ENCODE assay signal across 12 cellular contexts in the genomic region with DNA sequence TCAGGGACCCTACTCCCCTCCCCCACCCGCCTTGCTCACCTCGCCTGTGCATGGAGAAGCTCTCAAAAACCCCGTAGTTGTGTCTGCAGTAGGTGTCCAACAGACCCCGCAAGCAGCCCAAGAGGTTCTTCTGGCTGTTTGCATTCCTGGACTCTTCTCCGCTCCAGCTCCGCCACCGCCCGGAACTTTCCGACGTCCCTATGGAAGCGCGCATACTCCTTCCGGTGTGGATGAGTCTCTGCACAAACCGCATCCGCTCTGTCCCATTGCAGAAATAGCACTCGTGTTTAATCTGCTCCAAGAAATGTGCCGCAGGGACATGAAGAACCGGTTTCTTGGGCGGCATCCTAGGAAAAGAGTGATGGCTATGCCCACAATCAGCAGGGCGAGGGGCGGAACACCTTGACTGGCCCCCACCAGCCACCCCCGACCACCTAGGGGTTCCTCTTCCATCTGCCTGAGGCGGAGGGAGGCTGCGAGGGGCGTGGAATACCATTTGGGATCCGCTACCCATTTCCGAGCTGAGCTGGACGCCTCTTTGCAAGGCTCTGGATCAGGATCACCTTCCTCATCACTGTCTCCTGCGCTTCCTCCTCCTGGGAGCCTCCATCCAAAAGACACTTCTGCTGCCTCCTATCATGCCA. TPM values are rescaled to one million over a fixed set of nuclear protein-coding genes. Genes with fewer than 3 reads are reported as not detected.
A peak's percentile ranks its signal among the peaks of the same experiment; 100 is the strongest.
DNase-seq lines count a peak whose midpoint lies in the region; ATAC-seq, FAIRE-seq and TF ChIP-seq lines count a peak whose summit lies in the region.
"Had no signal": no experiment of that assay in that cellular context is flagged by ENCODE, and none has a peak within 500 bp of the region (broad histone marks: within the 10 kb centered on the region; RNA-seq: fewer than 3 reads in every experiment).

No MANE protein-coding gene starts in this region.

- H3K36me3 ChIP-seq in HepG2 (replicated peaks in 1 of 2; ENCODE audit: control insufficient read depth in 1 of 2, insufficient read depth in 2 of 2, low read length in 2 of 2) = no peaks in the 10 kb centered on the region
- H3K36me3 ChIP-seq in right lobe of liver = no peaks in the 10 kb centered on the region

- CTCF ChIA-PET in HepG2 (lab: Yijun Ruan, JAX; ENCODE audit: low intra/inter-chr PET ratio, low total read pairs) = no interaction called here

- H3K27me3 ChIP-seq in HepG2 (ENCODE audit: control insufficient read depth in 1 of 2, insufficient read depth in 2 of 2, low read length in 2 of 2) (no peaks in the 10 kb centered on the region; a peak in 1 of 5 replicates), right lobe of liver (peaks cover 0 to 8% of the 10 kb centered on the region in 2 donors), mononuclear cell (ENCODE audit: insufficient read depth, low read length) (peaks cover 28% of the 10 kb centered on the region)

- BruUV-seq in HepG2 (replicated peaks; lab: Mats Ljungman, UMichigan) = no TSS peak

- TF ChIP-seq EP300 in HepG2 (IDR thresholded peaks at IDR 0.05; ENCODE audit: low read depth in 2 of 2, low read length in 2 of 2) = no peak
- TF ChIP-seq EP300 in HepG2 (CRISPR knock-in tag; IDR thresholded peaks at IDR 0.05; ENCODE audit: borderline replicate concordance) = no peak

- peak overlapping the region; percentile 44 for H3K4me3 Mint-ChIP-seq in activated naive CD8-positive, alpha-beta T cell treated with anti-CD3 and anti-CD28 coated beads, Interleukin-2, amount 50 U/mL, for 24 hours
- H3K4me3 Mint-ChIP-seq: WTC11 had no signal

- H3K27me3 Mint-ChIP-seq in activated naive CD8-positive, alpha-beta T cell treated with anti-CD3 and anti-CD28 coated beads, Interleukin-2, amount 50 U/mL, for 24 hours = peaks cover 62% of the 10 kb centered on the region

- H3K9me3 Mint-ChIP-seq in activated naive CD8-positive, alpha-beta T cell treated with anti-CD3 and anti-CD28 coated beads, Interleukin-2, amount 50 U/mL, for 24 hours = peaks cover 4% of the 10 kb centered on the region

- peaks cover 16% of the 10 kb centered on the region for H3K4me1 Mint-ChIP-seq in activated naive CD8-positive, alpha-beta T cell treated with anti-CD3 and anti-CD28 coated beads, Interleukin-2, amount 50 U/mL, for 24 hours

- POLR2A ChIA-PET in HepG2 (lab: Yijun Ruan, JAX) = no interaction called here

- H3K9me3 ChIP-seq in HepG2 (ENCODE audit: low read length) = no peaks in the 10 kb centered on the region
- no peaks in the 10 kb centered on the region for H3K9me3 ChIP-seq in right lobe of liver
- H3K9me3 ChIP-seq in mononuclear cell (ENCODE audit: low read depth, low read length) = no peaks in the 10 kb centered on the region

- H3K36me3 Mint-ChIP-seq in activated naive CD8-positive, alpha-beta T cell treated with anti-CD3 and anti-CD28 coated beads, Interleukin-2, amount 50 U/mL, for 24 hours (ENCODE audit: low read depth) = no peaks in the 10 kb centered on the region

- FAIRE-seq in HepG2 (lab: Jason Lieb, UNC) = no peak

- no peaks in the 10 kb centered on the region for H4K20me1 ChIP-seq in HepG2 (ENCODE audit: insufficient read depth, low read length)

- in situ Hi-C loops in HepG2 (cut with HindIII; ENCODE audit: extremely low pct_ligation_motif_present, low pct_unique_long_range_greater_than_20kb) = no loop called here

- DNase-seq in HepG2 (ENCODE audit: low spot score) (no peak), right lobe of liver (no peak), NCI-H510A treated with DMSO at 0.1 percent for 48 hours (lab: John Stamatoyannopoulos, UW) (no peak), NCI-H128 (lab: John Stamatoyannopoulos, UW; ENCODE audit: unreplicated experiment) (no peak)
- no peak for DNase-seq in activated naive CD8-positive, alpha-beta T cell treated with anti-CD3 and anti-CD28 coated beads, Interleukin-2, amount 50 U/mL, for 24 hours
- DNase-seq: stimulated activated CD4-positive, alpha-beta T cell treated with anti-CD3 and anti-CD28 coated beads, Interleukin-4, amount 100 ng/mL, for 1 hour; substantia nigra had no signal

- no peak for TF ChIP-seq RAD21 in HepG2 (CRISPR knock-in tag; IDR thresholded peaks at IDR 0.05)

- H3K79me2 ChIP-seq in HepG2 (ENCODE audit: insufficient read depth, low read length) = no peaks in the 10 kb centered on the region

- intact Hi-C loops in HepG2 (cut with micrococcal nuclease; ENCODE audit: unreplicated experiment) = no loop called here
- intact Hi-C loops in right lobe of liver (cut with DNase I) = no loop called here

- no peak for TF ChIP-seq CTCF in HepG2 (CRISPR knock-in tag; IDR thresholded peaks at IDR 0.05)
- TF ChIP-seq CTCF in right lobe of liver (IDR thresholded peaks at IDR 0.05) = no peak

- H3K27ac Mint-ChIP-seq in activated naive CD8-positive, alpha-beta T cell treated with anti-CD3 and anti-CD28 coated beads, Interleukin-2, amount 50 U/mL, for 24 hours = no peak overlapping the region
- H3K27ac Mint-ChIP-seq: WTC11 had no signal

- no peak for TF ChIP-seq POLR2A in HepG2 (IDR thresholded peaks at IDR 0.05; ENCODE audit: insufficient read depth in 1 of 2, low read depth in 2 of 2, low read length in 2 of 2)
- TF ChIP-seq POLR2A in right lobe of liver (IDR thresholded peaks at IDR 0.05) = no peak

- no peaks in the 10 kb centered on the region for H3K4me1 ChIP-seq in HepG2 (ENCODE audit: insufficient read depth, low read length)
- no peaks in the 10 kb centered on the region for H3K4me1 ChIP-seq in right lobe of liver
- H3K4me1 ChIP-seq in mononuclear cell (ENCODE audit: insufficient read depth, low read length) = peaks cover 11% of the 10 kb centered on the region

- H3K4me3 ChIP-seq in HepG2 (replicated peaks in 1 of 3; ENCODE audit: insufficient read depth in 1 of 3, low read depth in 2 of 3, low read length in 3 of 3) (no peak overlapping the region), right lobe of liver (no peak overlapping the region), mononuclear cell (ENCODE audit: low read length) (peak overlapping the region; percentile 14)

- no peak overlapping the region for H3K4me2 ChIP-seq in HepG2 (ENCODE audit: low read depth, low read length)

- H3K27ac ChIP-seq in HepG2 (ENCODE audit: extremely low read length, insufficient read depth, low read length) (no peak overlapping the region), right lobe of liver (no peak overlapping the region)

- ATAC-seq in HepG2 = no peak
- no peak for ATAC-seq in right lobe of liver
- no peak for ATAC-seq in activated naive CD8-positive, alpha-beta T cell treated with anti-CD3 and anti-CD28 coated beads, Interleukin-2, amount 50 U/mL, for 24 hours
- ATAC-seq in HG02571 (IDR thresholded peaks at IDR 0.05; ENCODE audit: unreplicated experiment) = no peak
- ATAC-seq in HG02970 (IDR thresholded peaks at IDR 0.05; ENCODE audit: low FRiP score, unreplicated experiment) = no peak
- ATAC-seq: WTC11 had no signal

- 45% methylated on average over 28 of the region's 29 CpGs for WGBS in HepG2 (ENCODE audit: low lambda C conversion rate)
- WGBS in right lobe of liver (ENCODE audit: insufficient coverage, low coverage, low lambda C conversion rate, missing lambda C conversion rate) = 66% methylated on average over 16 of the region's 29 CpGs

- H3K9ac ChIP-seq in HepG2 (ENCODE audit: insufficient read depth, low read depth, low read length) = no peak overlapping the region

- no peak overlapping the region for H2AFZ ChIP-seq in HepG2 (ENCODE audit: low read length)

RNA-seq across cellular contexts. Expression of a gene that starts 20.2 kb away (rescaled TPM):
- not detected in 2 replicates for total RNA-seq in HepG2 (2016; rRNA removed; fragmentation: Illumina TruSeq; extraction: Trizol)
- total RNA-seq in HepG2 (2016; cell fraction: cytosol; rRNA removed; fragmentation: Illumina TruSeq; extraction: Trizol; ENCODE audit: low read depth) = not detected in 2 replicates
- total RNA-seq in HepG2 (2016; cell fraction: insoluble cytoplasmic fraction; rRNA removed; fragmentation: Illumina TruSeq; extraction: Trizol) = not detected in 2 replicates
- not detected in 2 replicates for total RNA-seq in HepG2 (2016; cell fraction: membrane; rRNA removed; fragmentation: Illumina TruSeq; extraction: Trizol)
- total RNA-seq in HepG2 (2016; cell fraction: nucleus; rRNA removed; fragmentation: Illumina TruSeq; extraction: Trizol) = not detected in 2 replicates
- polyA plus RNA-seq in HepG2 (2011; rRNA removed) = not detected in 2 replicates
- 0.27 and 0.45 TPM in 2 replicates for polyA plus RNA-seq in HepG2 (2011; cell fraction: cytosol; rRNA removed)
- 0.43 TPM in 1 of 2 replicates, not detected in the other for polyA plus RNA-seq in HepG2 (2011; cell fraction: nucleus; rRNA removed)
- polyA plus RNA-seq in HepG2 (2012) = not detected in 2 replicates
- not detected in 2 replicates for polyA plus RNA-seq in HepG2 (2016; cell fraction: cytosol; fragmentation: Illumina TruSeq; extraction: Trizol; ENCODE audit: low read depth)
- not detected in 2 replicates for polyA plus RNA-seq in HepG2 (2016; cell fraction: insoluble cytoplasmic fraction; fragmentation: Illumina TruSeq; extraction: Trizol; ENCODE audit: low read depth)
- polyA plus RNA-seq in HepG2 (2016; cell fraction: membrane; fragmentation: Illumina TruSeq; extraction: Trizol; ENCODE audit: low read depth) = not detected in 2 replicates
- polyA plus RNA-seq in HepG2 (2016; cell fraction: nucleus; fragmentation: Illumina TruSeq; extraction: Trizol; ENCODE audit: insufficient read depth, low read depth) = not detected in 2 replicates
- 0.84 TPM in 1 of 2 replicates, not detected in the other for polyA minus RNA-seq in HepG2 (2011; rRNA and poly(A)+ RNA removed; ENCODE audit: low replicate concordance)
- polyA minus RNA-seq in HepG2 (2011; cell fraction: cytosol; rRNA and poly(A)+ RNA removed) = not detected in 2 replicates
- polyA minus RNA-seq in HepG2 (2011; cell fraction: nucleus; rRNA and poly(A)+ RNA removed) = not detected in 2 replicates
- 100 to 1,000 TPM in 1 of 6 experiments, 10 to 100 TPM in 5; 21.2 to 235 (median 66.8) TPM for total RNA-seq in right lobe of liver
- 1,165 TPM for total RNA-seq in mononuclear cell

RNA-seq across cellular contexts. Expression of a gene that starts 52.9 kb away (rescaled TPM):
- total RNA-seq in HepG2 (2016; rRNA removed; fragmentation: Illumina TruSeq; extraction: Trizol) (not detected in 2 replicates), right lobe of liver (not detected), mononuclear cell (not detected)
- not detected in 2 replicates for total RNA-seq in HepG2 (2016; cell fraction: cytosol; rRNA removed; fragmentation: Illumina TruSeq; extraction: Trizol; ENCODE audit: low read depth)
- not detected in 2 replicates for total RNA-seq in HepG2 (2016; cell fraction: insoluble cytoplasmic fraction; rRNA removed; fragmentation: Illumina TruSeq; extraction: Trizol)
- total RNA-seq in HepG2 (2016; cell fraction: membrane; rRNA removed; fragmentation: Illumina TruSeq; extraction: Trizol) = not detected in 2 replicates
- not detected in 2 replicates for total RNA-seq in HepG2 (2016; cell fraction: nucleus; rRNA removed; fragmentation: Illumina TruSeq; extraction: Trizol)
- not detected in 2 replicates for polyA plus RNA-seq in HepG2 (2011; rRNA removed)
- polyA plus RNA-seq in HepG2 (2011; cell fraction: cytosol; rRNA removed) = not detected in 2 replicates
- not detected in 2 replicates for polyA plus RNA-seq in HepG2 (2011; cell fraction: nucleus; rRNA removed)
- polyA plus RNA-seq in HepG2 (2012) = not detected in 2 replicates
- not detected in 2 replicates for polyA plus RNA-seq in HepG2 (2016; cell fraction: cytosol; fragmentation: Illumina TruSeq; extraction: Trizol; ENCODE audit: low read depth)
- not detected in 2 replicates for polyA plus RNA-seq in HepG2 (2016; cell fraction: insoluble cytoplasmic fraction; fragmentation: Illumina TruSeq; extraction: Trizol; ENCODE audit: low read depth)
- polyA plus RNA-seq in HepG2 (2016; cell fraction: membrane; fragmentation: Illumina TruSeq; extraction: Trizol; ENCODE audit: low read depth) = not detected in 2 replicates
- polyA plus RNA-seq in HepG2 (2016; cell fraction: nucleus; fragmentation: Illumina TruSeq; extraction: Trizol; ENCODE audit: insufficient read depth, low read depth) = not detected in 2 replicates
- not detected in 2 replicates for polyA minus RNA-seq in HepG2 (2011; rRNA and poly(A)+ RNA removed; ENCODE audit: low replicate concordance)
- polyA minus RNA-seq in HepG2 (2011; cell fraction: cytosol; rRNA and poly(A)+ RNA removed) = not detected in 2 replicates
- polyA minus RNA-seq in HepG2 (2011; cell fraction: nucleus; rRNA and poly(A)+ RNA removed) = not detected in 2 replicates
- total RNA-seq: H4, WTC11 had no signal

Comparison
In these comparisons a context has a peak if more than half of its experiments do, and no peak if none do; other contexts are left out.
1. RNA of a gene that starts 20.2 kb away (total RNA-seq): 1,165 TPM in mononuclear cell (single experiment) and 21.2 to 235 TPM in right lobe of liver; not detected in HepG2; every median in the first group is over 10 times any median in the second.